Comparison of ENCODE assay signal across 19 cellular contexts in genomic region chr4:3354455-3354811, GRCh38.
"Had no signal": no experiment of that assay in that cellular context is flagged by ENCODE, and none has a peak within 500 bp of the region (broad histone marks: within the 10 kb centered on the region; RNA-seq: fewer than 3 reads in every experiment).

No MANE protein-coding gene starts in this region.

- H2AFZ ChIP-seq: neural progenitor cell had no signal

- H3K27me3 Mint-ChIP-seq: activated naive CD8-positive, alpha-beta T cell treated with anti-CD3 and anti-CD28 coated beads for 36 hours had no signal

- ATAC-seq: foreskin keratinocyte had no signal

- H3K9me3 ChIP-seq: breast epithelium, ovary, SK-N-SH had no signal

- H3K36me3 ChIP-seq: breast epithelium, left ventricle myocardium inferior, neural progenitor cell, ovary, tibial artery, WERI-Rb-1 had no signal

- H3K4me3 Mint-ChIP-seq: activated naive CD8-positive, alpha-beta T cell treated with anti-CD3 and anti-CD28 coated beads for 36 hours; mesothelial cell of epicardium; neural progenitor cell had no signal

- H3K9me2 ChIP-seq: SK-N-SH had no signal

- H3K36me3 Mint-ChIP-seq: activated naive CD8-positive, alpha-beta T cell treated with anti-CD3 and anti-CD28 coated beads for 36 hours had no signal

- H3K4me1 ChIP-seq: breast epithelium, foreskin keratinocyte, left ventricle myocardium inferior, neural progenitor cell, tibial artery had no signal

- H3K4me2 ChIP-seq: neural progenitor cell, SK-N-SH had no signal

- H3K4me1 Mint-ChIP-seq: mesothelial cell of epicardium, neural progenitor cell had no signal

- H3K27me3 ChIP-seq: breast epithelium, dorsolateral prefrontal cortex, foreskin keratinocyte, neural progenitor cell, ovary, tibial artery had no signal

- H3K4me3 ChIP-seq: breast epithelium, dorsolateral prefrontal cortex, left ventricle myocardium inferior, neural progenitor cell, ovary, tibial artery had no signal

- DNase-seq: activated CD4-positive, alpha-beta T cell treated with anti-CD3 and anti-CD28 coated beads, Interleukin-2, amount 50 U/mL, for 1 hour; activated effector memory CD4-positive, alpha-beta T cell treated with anti-CD3 and anti-CD28 coated beads, Interleukin-2, amount 50 U/mL, for 16 hours; activated naive CD8-positive, alpha-beta T cell treated with anti-CD3 and anti-CD28 coated beads for 36 hours; activated T-cell treated with anti-CD3 and anti-CD28 coated beads for 4 hours; anterior cingulate cortex; dorsolateral prefrontal cortex; head of caudate nucleus; islet precursor cell; left ventricle myocardium inferior; ovary; SK-N-SH; small intestine; T-helper 1 cell; tibial artery; WERI-Rb-1 had no signal

- H3K27ac ChIP-seq: breast epithelium, foreskin keratinocyte, left ventricle myocardium inferior, neural progenitor cell, ovary, tibial artery, WERI-Rb-1 had no signal

- H3K27ac Mint-ChIP-seq: activated naive CD8-positive, alpha-beta T cell treated with anti-CD3 and anti-CD28 coated beads for 36 hours; mesothelial cell of epicardium; neural progenitor cell had no signal
